In the genomic region with DNA sequence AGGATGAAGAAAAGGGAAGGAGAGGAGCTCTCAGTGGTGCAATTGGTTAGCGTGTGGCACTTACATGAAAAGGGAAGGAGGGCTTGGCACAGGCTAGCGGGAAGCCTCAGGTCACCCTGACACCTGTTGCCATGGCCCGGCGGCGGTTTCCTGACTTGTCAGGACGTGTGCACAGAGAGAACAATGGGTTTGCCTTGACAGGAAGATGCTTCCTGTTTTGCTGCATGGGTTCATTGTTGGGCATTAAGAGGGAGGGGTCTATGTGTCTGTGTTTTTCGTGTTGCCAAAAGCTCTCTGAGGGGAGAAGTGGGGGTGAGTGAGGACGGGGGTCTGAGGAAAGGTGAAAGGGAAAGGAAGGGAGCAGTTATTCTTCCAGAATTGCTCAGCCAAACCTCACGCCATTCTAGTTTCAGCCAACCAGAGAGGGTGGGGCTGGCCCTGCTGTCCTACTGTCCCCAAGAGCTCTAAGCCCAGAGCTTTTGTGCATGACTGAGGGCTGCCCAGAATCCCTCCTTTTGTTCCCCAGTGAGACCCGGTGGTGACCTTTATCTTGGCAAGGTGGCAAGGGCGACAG, we compare ENCODE assay signal across 9 cellular contexts. TPM values are rescaled to one million over a fixed set of nuclear protein-coding genes. Genes with fewer than 3 reads are reported as not detected.
DNase-seq lines count a peak whose midpoint lies in the region; ATAC-seq and TF ChIP-seq lines count a peak whose summit lies in the region.
"Had no signal": no experiment of that assay in that cellular context is flagged by ENCODE, and none has a peak within 500 bp of the region (broad histone marks: within the 10 kb centered on the region; RNA-seq: fewer than 3 reads in every experiment).

No MANE protein-coding gene starts in this region.

- H3K27ac ChIP-seq in HL-60 (replicated peaks) (peak overlapping the region; percentile 72), breast epithelium (peak overlapping the region; percentile 85 to 92), psoas muscle (peak overlapping the region; percentile 36)

- H3K27ac Mint-ChIP-seq in progenitor cell of endocrine pancreas, result no peak overlapping the region
- H3K27ac Mint-ChIP-seq: brain had no signal

- H3K9me3 ChIP-seq in breast epithelium (peaks cover 0 to 5% of the 10 kb centered on the region in 2 donors), psoas muscle (peaks cover 10% of the 10 kb centered on the region)

- no peaks in the 10 kb centered on the region for H3K27me3 Mint-ChIP-seq in progenitor cell of endocrine pancreas

- DNase-seq in DMS153 treated with DMSO at 0.1 percent for 48 hours (lab: John Stamatoyannopoulos, UW; ENCODE audit: unreplicated experiment), result peak; percentile 97
- peak; percentile 27 to 96 for DNase-seq in HL-60 (ENCODE audit: low read depth in 1 of 2, low spot score in 1 of 2)
- DNase-seq in SHP77 (lab: John Stamatoyannopoulos, UW), result peak; percentile 1 to 60
- DNase-seq in breast epithelium (ENCODE audit: low spot score in 2 of 2), result peak; percentile 83 to 94
- peak; percentile 48 to 70 for DNase-seq in psoas muscle
- no peak for DNase-seq in progenitor cell of endocrine pancreas (ENCODE audit: low spot score, unreplicated experiment)
- DNase-seq in nucleus accumbens (lab: John Stamatoyannopoulos, UW), result no peak

- H3K4me1 ChIP-seq in breast epithelium, result peaks cover 0 to 11% of the 10 kb centered on the region in 2 donors
- H3K4me1 ChIP-seq in psoas muscle, result peaks cover 4% of the 10 kb centered on the region

- 17 to 22% (median 19%) methylated on average over 11 of the region's 11 CpGs for WGBS in psoas muscle, 3 donors

- ATAC-seq in GM21367 (IDR thresholded peaks at IDR 0.05; ENCODE audit: unreplicated experiment) (peak; percentile 83), psoas muscle (peak; percentile 52 to 73 (median 58))

- intact Hi-C loops in breast epithelium (cut with DNase I; ENCODE audit: low total_unique reads), result no loop called here
- intact Hi-C loops in psoas muscle (cut with DNase I), result no loop called here

- TF ChIP-seq CTCF in HL-60 (IDR thresholded peaks at IDR 0.05; ENCODE audit: insufficient read depth, low read length), result no peak
- TF ChIP-seq CTCF in breast epithelium (IDR thresholded peaks at IDR 0.05), result no peak
- no peak for TF ChIP-seq CTCF in psoas muscle (IDR thresholded peaks at IDR 0.05)
- TF ChIP-seq CTCF in progenitor cell of endocrine pancreas (IDR thresholded peaks at IDR 0.05; ENCODE audit: unreplicated experiment), result no peak

- H3K4me3 ChIP-seq in HL-60 (replicated peaks; ENCODE audit: insufficient read depth, low read length) (no peak overlapping the region; the same call in 1 of the 2 replicates), breast epithelium (peak overlapping the region in 2 of 3 donors; percentile 18 to 31), psoas muscle (no peak overlapping the region)

- H3K27me3 ChIP-seq in HL-60 (ENCODE audit: insufficient read depth, poor library complexity, severe bottlenecking) (no peaks in the 10 kb centered on the region), breast epithelium (no peaks in the 10 kb centered on the region), psoas muscle (ENCODE audit: insufficient read depth in 3 of 3, low read length in 2 of 3) (peaks cover 0 to 3% (median 0%) of the 10 kb centered on the region in 3 donors)

- peaks cover 2% of the 10 kb centered on the region for H3K36me3 Mint-ChIP-seq in progenitor cell of endocrine pancreas (ENCODE audit: insufficient read depth)
- H3K36me3 Mint-ChIP-seq: brain had no signal

- no peaks in the 10 kb centered on the region for H3K4me1 Mint-ChIP-seq in progenitor cell of endocrine pancreas (ENCODE audit: low read depth)
- H3K4me1 Mint-ChIP-seq: brain had no signal

- H3K36me3 ChIP-seq in breast epithelium, result no peaks in the 10 kb centered on the region
- no peaks in the 10 kb centered on the region for H3K36me3 ChIP-seq in psoas muscle (ENCODE audit: insufficient read depth in 1 of 2, low read depth in 1 of 2)

- TF ChIP-seq POLR2A in breast epithelium (IDR thresholded peaks at IDR 0.05), result no peak

- peaks cover 27% of the 10 kb centered on the region for H3K9me3 Mint-ChIP-seq in progenitor cell of endocrine pancreas (ENCODE audit: low read depth)

- H3K4me3 Mint-ChIP-seq in progenitor cell of endocrine pancreas (ENCODE audit: low read depth), result no peak overlapping the region
- H3K4me3 Mint-ChIP-seq: brain had no signal

RNA-seq across cellular contexts. Expression of a gene that starts 17.1 kb away (rescaled TPM):
- 1 to 10 TPM in 1 of 3 donors, under 1 TPM in 2; 0.16 to 1.0 (median 0.33) TPM for total RNA-seq in breast epithelium
- under 1 TPM; 0.20 to 0.24 (median 0.21) TPM for total RNA-seq in psoas muscle
- polyA plus RNA-seq in psoas muscle, result under 1 TPM in 2 of 3 donors, not detected in 1; 0.08 to 0.09 TPM
- total RNA-seq in progenitor cell of endocrine pancreas, result not detected in 2 replicates

Comparison
In these comparisons a context has a peak if more than half of its experiments do, and no peak if none do; other contexts are left out.
1. DNase-seq: peak in DMS153 treated with DMSO at 0.1 percent for 48 hours (single experiment), HL-60 (2 of 2), SHP77 (2 of 2), breast epithelium (2 of 2) and psoas muscle (2 of 2); none in progenitor cell of endocrine pancreas (single experiment) and nucleus accumbens (0 of 56).
2. H3K27ac ChIP-seq: peak in every context shown above with its lines; median percentile 88 in breast epithelium; 72 in HL-60; 36 in psoas muscle.
3. H3K4me3 ChIP-seq: peak in breast epithelium (2 of 3); none in HL-60 (single experiment) and psoas muscle (single experiment).